22 cellular contexts compared by ENCODE assay signal in genomic region chr21:39842741-39843146, GRCh38. TPM values are rescaled to one million over a fixed set of nuclear protein-coding genes. Genes with fewer than 3 reads are reported as not detected.
DNase-seq lines count a peak whose midpoint lies in the region; ATAC-seq and TF ChIP-seq lines count a peak whose summit lies in the region.
"Had no signal": no experiment of that assay in that cellular context is flagged by ENCODE, and none has a peak within 500 bp of the region (broad histone marks: within the 10 kb centered on the region; RNA-seq: fewer than 3 reads in every experiment).

No MANE protein-coding gene starts in this region.

- H3K36me3 Mint-ChIP-seq in HFFc6 (ENCODE audit: low read depth) (no peaks in the 10 kb centered on the region; the same call in 1 of the 2 replicates), brain (no peaks in the 10 kb centered on the region)
- H3K36me3 Mint-ChIP-seq: CD14-positive monocyte had no signal

- ATAC-seq in HG03439 (IDR thresholded peaks at IDR 0.05; ENCODE audit: unreplicated experiment), result no peak
- ATAC-seq in HG02885 (IDR thresholded peaks at IDR 0.05; ENCODE audit: poor library complexity, unreplicated experiment), result no peak
- no peak for ATAC-seq in HG03045 (IDR thresholded peaks at IDR 0.05; ENCODE audit: unreplicated experiment)
- ATAC-seq: PC-3, Right ventricle myocardium inferior had no signal

- H3K27me3 Mint-ChIP-seq in HFFc6 (ENCODE audit: insufficient read depth) (peaks cover 4% of the 10 kb centered on the region), brain (peaks cover 5% of the 10 kb centered on the region)

- H3K4me3 Mint-ChIP-seq in HFFc6 (peak overlapping the region; percentile 56), brain (no peak overlapping the region)
- H3K4me3 Mint-ChIP-seq: CD14-positive monocyte had no signal

- H3K9me3 Mint-ChIP-seq in HFFc6 (peaks cover 36% of the 10 kb centered on the region), brain (peaks cover 0 to 11% (median 0%) of the 10 kb centered on the region in 5 experiments)

- DNase-seq in HFFc6 (no peak), NCI-H82 (lab: John Stamatoyannopoulos, UW) (peak; percentile 76), retina (peak; percentile 58), RPMI8226 (no peak)
- DNase-seq: AML-193, COR-L47, EL, IMR-90, MV-4-11, NCI-H1436 treated with DMSO at 0.1 percent for 48 hours, NCI-H2029 treated with DMSO at 0.1 percent for 48 hours, NCI-H2227 treated with DMSO at 0.1 percent for 48 hours, NCI-H526 treated with DMSO at 0.1 percent for 48 hours, PC-3 had no signal

- H3K27ac Mint-ChIP-seq in HFFc6 (no peak overlapping the region; the same call in 1 of the 2 replicates), brain (peak overlapping the region in 3 of 5 experiments; percentile 42 to 74 (median 73))

- H3K4me1 Mint-ChIP-seq in HFFc6 (ENCODE audit: low read depth), result peaks cover 15% of the 10 kb centered on the region; the same call in 1 of the 2 replicates
- H3K4me1 Mint-ChIP-seq in brain, result peaks cover 27% of the 10 kb centered on the region
- H3K4me1 Mint-ChIP-seq: CD14-positive monocyte had no signal

- TF ChIP-seq CTCF in HFFc6 (IDR thresholded peaks at IDR 0.05) (no peak), brain (conservative IDR thresholded peaks at IDR 0.05) (no peak)

RNA-seq across cellular contexts. Expression of gene PCP4, which starts 24.5 kb away (rescaled TPM):
- total RNA-seq in HFFc6 (2021; fragmentation: NEBNext Ultra II Directional; extraction: Animal tissue kit (Norgen Biotek cat#: 25700)), result not detected
- polyA plus RNA-seq in brain (ENCODE audit: insufficient read depth, low read depth, low replicate concordance), result 45.1 TPM
- total RNA-seq: HT1080, IMR-90, LHCN-M2, PC-3 had no signal
- polyA plus RNA-seq: CD14-positive monocyte, IMR-90 had no signal

Comparison
In these comparisons a context has a peak if more than half of its experiments do, and no peak if none do; other contexts are left out.
1. DNase-seq: peak in NCI-H82 (single experiment) and retina (single experiment); none in HFFc6 (single experiment) and RPMI8226 (single experiment).